In genomic region chr4:51931461-51931860, GRCh38 we compare ENCODE assay signal across 17 cellular contexts.
"Had no signal": no experiment of that assay in that cellular context is flagged by ENCODE, and none has a peak within 500 bp of the region (broad histone marks: within the 10 kb centered on the region; RNA-seq: fewer than 3 reads in every experiment).

No MANE protein-coding gene starts in this region.

- H3K27me3 ChIP-seq: colonic mucosa, esophagus squamous epithelium, heart left ventricle, ovary, right atrium auricular region, sigmoid colon, tibial artery, upper lobe of left lung, uterus had no signal

- H3K36me3 ChIP-seq: colonic mucosa, esophagus squamous epithelium, heart left ventricle, ovary, right atrium auricular region, sigmoid colon, tibial artery, upper lobe of left lung, uterus had no signal

- H3K27ac ChIP-seq: colonic mucosa, esophagus squamous epithelium, heart left ventricle, ovary, right atrium auricular region, sigmoid colon, upper lobe of left lung, uterus had no signal

- DNase-seq: colonic mucosa; dermis blood vessel endothelial cell; esophagus squamous epithelium; heart left ventricle; hippocampal formation; left colon; mesendoderm; naive B cell; ovary; sigmoid colon; small intestine; stimulated activated CD4-positive, alpha-beta T cell treated with anti-CD3 and anti-CD28 coated beads, Interleukin-12 subunit alpha, Interleukin-12 subunit beta, amount 100 ng/mL, for 4 hours; stimulated activated naive CD4-positive, alpha-beta T cell treated with Interleukin-2 at 50 U/mL for 16 hours; tibial artery; upper lobe of left lung; uterus had no signal

- H3K4me1 ChIP-seq: colonic mucosa, esophagus squamous epithelium, right atrium auricular region, sigmoid colon, upper lobe of left lung, uterus had no signal

- H3K4me3 ChIP-seq: colonic mucosa, esophagus squamous epithelium, heart left ventricle, ovary, right atrium auricular region, sigmoid colon, tibial artery, upper lobe of left lung, uterus had no signal

- H3K9me3 ChIP-seq: colonic mucosa, esophagus squamous epithelium, heart left ventricle, ovary, right atrium auricular region, sigmoid colon, tibial artery, upper lobe of left lung, uterus had no signal
